8 cellular contexts compared by ENCODE assay signal in genomic region chr4:70902577-70903281, GRCh38. TPM values are rescaled to one million over a fixed set of nuclear protein-coding genes. Genes with fewer than 3 reads are reported as not detected.
DNase-seq lines count a peak whose midpoint lies in the region; ATAC-seq, FAIRE-seq and TF ChIP-seq lines count a peak whose summit lies in the region.

No MANE protein-coding gene starts in this region.

- dilution Hi-C loops in mammary epithelial cell (cut with HindIII; ENCODE audit: low sequenced_read_pairs), result loop anchor here (5.0 to 10.0 kb wide), 2 partner anchors 48 to 100 kb away; no protein-coding TSS in a partner anchor

- peak overlapping the region; percentile 80 to 93 (median 89) for H3K4me3 ChIP-seq in BLaER1 treated with 17β-estradiol and CSF1 and Interleukin-3, amounts not matched to agents 10 nM and 100 nM
- H3K4me3 ChIP-seq in PC-9, result peak overlapping the region; percentile 81
- H3K4me3 ChIP-seq in mammary epithelial cell (replicated peaks in 1 of 3; ENCODE audit: insufficient read depth in 1 of 3, low read depth in 2 of 3, low read length in 3 of 3), result peak overlapping the region; percentile 72 to 92 (median 90)
- peak overlapping the region; percentile 79 to 95 for H3K4me3 ChIP-seq in kidney (ENCODE audit: low read length in 2 of 2)

- no peaks in the 10 kb centered on the region for H3F3A ChIP-seq in PC-9 (ENCODE audit: insufficient read depth, low read depth)

- ATAC-seq in GM18867 (IDR thresholded peaks at IDR 0.05; ENCODE audit: unreplicated experiment), result peak; percentile 49
- peak; percentile 17 for ATAC-seq in HG03060 (IDR thresholded peaks at IDR 0.05; ENCODE audit: low read depth, unreplicated experiment)

- peak overlapping the region; percentile 92 for H2AFZ ChIP-seq in PC-9
- peak overlapping the region; percentile 100 for H2AFZ ChIP-seq in mammary epithelial cell (ENCODE audit: low read depth, low read length)

- in situ Hi-C loops in mammary epithelial cell (cut with MboI; ENCODE audit: low sequenced_read_pairs in 2 of 2), result no loop called here

- H3K4me1 ChIP-seq in BLaER1 treated with 17β-estradiol and CSF1 and Interleukin-3, amounts not matched to agents 10 nM and 100 nM, result peaks cover 19 to 46% (median 28%) of the 10 kb centered on the region in 10 experiments
- H3K4me1 ChIP-seq in PC-9 (replicated peaks; ENCODE audit: insufficient read depth), result 0 out of 2 replicates have a peak, but pooled peaks cover 5% of the 10 kb centered on the region
- peaks cover 16% of the 10 kb centered on the region for H3K4me1 ChIP-seq in mammary epithelial cell (ENCODE audit: insufficient read depth, low read length)
- H3K4me1 ChIP-seq in kidney (ENCODE audit: control insufficient read depth in 1 of 2, insufficient read depth in 1 of 2, low read depth in 1 of 2, low read length in 2 of 2), result peaks cover 0 to 5% of the 10 kb centered on the region in 2 donors

- intact Hi-C loops in PC-9 (cut with micrococcal nuclease; ENCODE audit: unreplicated experiment), result loop anchor here (2.0 to 5.0 kb wide), 2 partner anchors 64 to 195 kb away; partner anchors contain the start of gene GRSF1
- intact Hi-C loops in mammary epithelial cell (cut with micrococcal nuclease), result loop anchor here (1.0 kb wide), 4 partner anchors 63 to 214 kb away; partner anchors contain the start of genes DCK, GRSF1 and UTP3
- intact Hi-C loops in kidney (cut with DNase I), result no loop called here

- WGBS in mammary epithelial cell (ENCODE audit: low coverage, missing lambda C conversion rate), result under 1% methylated on average over 18 of the region's 48 CpGs

- peaks cover 15% of the 10 kb centered on the region for H3K79me2 ChIP-seq in PC-9 (ENCODE audit: low read depth)
- H3K79me2 ChIP-seq in mammary epithelial cell (ENCODE audit: insufficient read depth, low read length), result peaks cover 55% of the 10 kb centered on the region

- peak overlapping the region; percentile 61 to 86 (median 78); a peak in 21 of 22 replicates for H3K27ac ChIP-seq in BLaER1 treated with 17β-estradiol and CSF1 and Interleukin-3, amounts not matched to agents 10 nM and 100 nM
- no peak overlapping the region for H3K27ac ChIP-seq in PC-9
- peak overlapping the region; percentile 44 for H3K27ac ChIP-seq in mammary epithelial cell (ENCODE audit: insufficient read depth, low read depth, low read length)
- H3K27ac ChIP-seq in kidney (ENCODE audit: low read depth in 2 of 2, low read length in 2 of 2), result peak overlapping the region; percentile 86 to 90

- CTCF ChIA-PET in PC-9 (lab: Charles Lee), result no interaction called here
- CTCF ChIA-PET in mammary epithelial cell (lab: Charles Lee; ENCODE audit: low non-redundant PET), result no interaction called here

- H3K4me2 ChIP-seq in BLaER1 treated with 17β-estradiol and CSF1 and Interleukin-3, amounts not matched to agents 10 nM and 100 nM, result peak overlapping the region; percentile 81 to 98 (median 89)
- H3K4me2 ChIP-seq in PC-9 (peak overlapping the region; percentile 94), mammary epithelial cell (ENCODE audit: insufficient read depth, low read depth, low read length) (peak overlapping the region; percentile 97)

- H3K9me2 ChIP-seq in PC-9 (ENCODE audit: insufficient read depth), result no peaks in the 10 kb centered on the region

- DNase-seq in PC-9 (no peak), mammary epithelial cell (no peak), kidney (no peak), NCI-H2029 treated with DMSO at 0.1 percent for 48 hours (lab: John Stamatoyannopoulos, UW) (no peak)
- DNase-seq in stimulated activated CD8-positive, alpha-beta memory T cell treated with anti-CD3 and anti-CD28 coated beads, Interleukin-4, amount 100 ng/mL, for 24 hours (ENCODE audit: low read depth), result peak; percentile 8

- H3K27me3 ChIP-seq in BLaER1 treated with 17β-estradiol and CSF1 and Interleukin-3, amounts not matched to agents 10 nM and 100 nM, result no peaks in the 10 kb centered on the region
- H3K27me3 ChIP-seq in PC-9 (ENCODE audit: insufficient read depth, low read depth), result no peaks in the 10 kb centered on the region
- H3K27me3 ChIP-seq in mammary epithelial cell (ENCODE audit: insufficient read depth, low read length), result no peaks in the 10 kb centered on the region

- POLR2A ChIA-PET in PC-9 (lab: Charles Lee; ENCODE audit: unreplicated experiment), result no interaction called here

- no peak for FAIRE-seq in kidney (lab: Jason Lieb, UNC)

- BruUV-seq in PC-9 (replicated peaks; lab: Mats Ljungman, UMichigan) (TSS peak; percentile 47), mammary epithelial cell (replicated peaks; lab: Mats Ljungman, UMichigan) (no TSS peak)

- TF ChIP-seq CTCF in PC-9 (conservative IDR thresholded peaks at IDR 0.05) (0 out of 2 replicates have a peak, but pooled peaks have one; percentile 22), mammary epithelial cell (conservative IDR thresholded peaks at IDR 0.05 in 1 of 2, IDR thresholded peaks at IDR 0.05 in 1 of 2; ENCODE audit: extremely low read depth in 1 of 2, insufficient read depth in 1 of 2, low read depth in 1 of 2, low read length in 2 of 2) (no peak), kidney (IDR thresholded peaks at IDR 0.05; ENCODE audit: borderline replicate concordance, extremely low read depth, insufficient read depth) (no peak)

- H3K36me3 ChIP-seq in BLaER1 treated with 17β-estradiol and CSF1 and Interleukin-3, amounts not matched to agents 10 nM and 100 nM, result peaks cover 18 to 29% (median 25%) of the 10 kb centered on the region in 11 experiments
- H3K36me3 ChIP-seq in PC-9 (ENCODE audit: low read depth) (no peaks in the 10 kb centered on the region), mammary epithelial cell (ENCODE audit: insufficient read depth, low read length) (peaks cover 2% of the 10 kb centered on the region), kidney (ENCODE audit: control insufficient read depth in 1 of 2, insufficient read depth in 2 of 2, low read length in 2 of 2) (peaks cover 0 to 3% of the 10 kb centered on the region in 2 donors)

- H3K9ac ChIP-seq in BLaER1 treated with 17β-estradiol and CSF1 and Interleukin-3, amounts not matched to agents 10 nM and 100 nM, result peak overlapping the region; percentile 81 to 89 (median 86)
- peak overlapping the region; percentile 72 for H3K9ac ChIP-seq in mammary epithelial cell (ENCODE audit: insufficient read depth, low read length)
- H3K9ac ChIP-seq in kidney (ENCODE audit: low read length in 2 of 2), result peak overlapping the region; percentile 92 to 99

- H4K20me1 ChIP-seq in BLaER1 treated with 17β-estradiol and CSF1 and Interleukin-3, amounts not matched to agents 10 nM and 100 nM, result peaks cover 6 to 51% (median 32%) of the 10 kb centered on the region in 11 experiments; a peak in 17 of 22 replicates
- H4K20me1 ChIP-seq in PC-9 (ENCODE audit: insufficient read depth) (no peaks in the 10 kb centered on the region), mammary epithelial cell (ENCODE audit: insufficient read depth, low read length) (no peaks in the 10 kb centered on the region)

- no peaks in the 10 kb centered on the region; a peak in 2 of 22 replicates for H3K9me3 ChIP-seq in BLaER1 treated with 17β-estradiol and CSF1 and Interleukin-3, amounts not matched to agents 10 nM and 100 nM (replicated peaks in 1 of 11)
- H3K9me3 ChIP-seq in PC-9 (ENCODE audit: insufficient read depth, low read depth) (no peaks in the 10 kb centered on the region), mammary epithelial cell (replicated peaks; ENCODE audit: insufficient read depth, low read length) (no peaks in the 10 kb centered on the region), kidney (ENCODE audit: control insufficient read depth in 1 of 2, low read length in 2 of 2) (no peaks in the 10 kb centered on the region)

RNA-seq across cellular contexts. Expression of gene MOB1B, which starts 0.6 kb away (rescaled TPM):
- total RNA-seq in PC-9 (2021) (14.5 and 14.6 TPM in 2 replicates), mammary epithelial cell (10 to 100 TPM; 28.2 to 32.3 TPM), kidney (34.2 TPM)
- polyA plus RNA-seq in mammary epithelial cell (9.3 TPM), kidney (ENCODE audit: insufficient read depth, low read depth, low replicate concordance) (13.9 TPM)
- 21.9 TPM for polyA minus RNA-seq in mammary epithelial cell
